In genomic region chr5:176765687-176766086, GRCh38 we compare ENCODE assay signal across 36 cellular contexts. TPM values are rescaled to one million over a fixed set of nuclear protein-coding genes. Genes with fewer than 3 reads are reported as not detected.
"Had no signal": no experiment of that assay in that cellular context is flagged by ENCODE, and none has a peak within 500 bp of the region (broad histone marks: within the 10 kb centered on the region; RNA-seq: fewer than 3 reads in every experiment).

No MANE protein-coding gene starts in this region.

- H3K4me3 ChIP-seq: adrenal gland, ascending aorta, body of pancreas, breast epithelium, cardiac muscle cell had no signal

- H3K36me3 ChIP-seq: adrenal gland, ascending aorta, brain microvascular endothelial cell, breast epithelium, cardiac muscle cell had no signal

- ATAC-seq: activated naive CD4-positive, alpha-beta T cell treated with anti-CD3 and anti-CD28 coated beads, Interleukin-2, amount 50 U/mL, for 72 hours; activated naive CD8-positive, alpha-beta T cell treated with anti-CD3 and anti-CD28 coated beads, Interleukin-2, amount 50 U/mL, for 24 hours; activated T-cell treated with anti-CD3 and anti-CD28 coated beads, Interleukin-2, amount 50 U/mL, for 4 hours; activated T-cell treated with anti-CD3 and anti-CD28 coated beads, Interleukin-2, amount 50 U/mL, for 72 hours; activated T-helper 17 cell treated with anti-CD3 and anti-CD28 coated beads, Interleukin-2, amount 50 U/mL, for 72 hours; body of pancreas had no signal

- H3K9me3 ChIP-seq: adrenal gland, body of pancreas had no signal

- H3K27me3 ChIP-seq: adrenal gland, ascending aorta, body of pancreas, cardiac muscle cell had no signal

- DNase-seq: activated effector memory CD4-positive, alpha-beta T cell treated with anti-CD3 and anti-CD28 coated beads, Interleukin-2, amount 50 U/mL, for 16 hours; activated effector memory CD4-positive, alpha-beta T cell treated with Interleukin-2 at 50 U/mL for 16 hours; activated gamma-delta T cell; activated gamma-delta T cell treated with Interleukin-2 at 50 U/mL for 16 hours; activated naive CD4-positive, alpha-beta T cell; activated naive CD4-positive, alpha-beta T cell treated with anti-CD3 and anti-CD28 coated beads for 36 hours; activated naive CD4-positive, alpha-beta T cell treated with anti-CD3 and anti-CD28 coated beads, Interleukin-2, amount 10 ng/mL, durations not matched to agents 7 days and 5 days; activated naive CD4-positive, alpha-beta T cell treated with anti-CD3 and anti-CD28 coated beads, Interleukin-2, amount 50 U/mL, for 16 hours; activated naive CD4-positive, alpha-beta T cell treated with Interleukin-2 at 50 U/mL for 16 hours; activated naive CD8-positive, alpha-beta T cell treated with anti-CD3 and anti-CD28 coated beads for 36 hours; activated naive CD8-positive, alpha-beta T cell treated with anti-CD3 and anti-CD28 coated beads, Interleukin-2, amount 10 ng/mL, durations not matched to agents 7 days and 5 days; activated naive CD8-positive, alpha-beta T cell treated with anti-CD3 and anti-CD28 coated beads, Interleukin-2, amount 50 U/mL, for 24 hours; activated T-cell treated with anti-CD3 and anti-CD28 coated beads, Interleukin-2, amount 50 U/mL, for 1 hour; activated T-cell treated with anti-CD3 and anti-CD28 coated beads, Interleukin-2, amount 50 U/mL, for 24 hours; activated T-cell treated with anti-CD3 and anti-CD28 coated beads, Interleukin-2, amount 50 U/mL, for 4 hours; activated T-cell treated with anti-CD3 and anti-CD28 coated beads, Interleukin-2, amount 50 U/mL, for 48 hours; activated T-cell treated with anti-CD3 and anti-CD28 coated beads, Interleukin-2, amount 50 U/mL, for 72 hours; amniotic stem cell; amygdala; anterior cingulate cortex; aorta; body of pancreas; brain microvascular endothelial cell; caudate nucleus; central memory CD4-positive, alpha-beta T cell; cerebellar nuclear complex had no signal

- H3K27ac ChIP-seq: adrenal gland, ascending aorta, body of pancreas, brain microvascular endothelial cell, breast epithelium, cardiac muscle cell had no signal

- H3K4me1 ChIP-seq: adrenal gland, ascending aorta, body of pancreas, breast epithelium had no signal

- FAIRE-seq: astrocyte, bronchial epithelial cell had no signal

RNA-seq across cellular contexts. Expression of gene UNC5A, which starts 44.7 kb away (rescaled TPM):
- total RNA-seq: activated naive CD4-positive, alpha-beta T cell treated with anti-CD3 and anti-CD28 coated beads for 36 hours; activated naive CD8-positive, alpha-beta T cell treated with anti-CD3 and anti-CD28 coated beads for 36 hours; activated naive CD8-positive, alpha-beta T cell treated with anti-CD3 and anti-CD28 coated beads, Interleukin-2, amount 10 ng/mL, durations not matched to agents 7 days and 5 days; activated T-cell treated with anti-CD3 and anti-CD28 coated beads, Interleukin-2, amount 50 U/mL, for 4 hours; activated T-helper 1 cell treated with anti-CD3 and anti-CD28 coated beads, Interleukin-12 subunit alpha, Interleukin-12 subunit beta, Interleukin-2, Interleukin-4 antibody, amounts not matched to agents 30 ng/mL and 10 ng/mL and 1 ng/mL, durations not matched to agents 14 hours and 24 hours and 36 hours; activated T-helper 17 cell treated with anti-CD3 and anti-CD28 coated beads, Interleukin-2, amount 50 U/mL, for 72 hours; activated T-helper 2 cell treated with anti-CD3 and anti-CD28 coated beads, Interferon-gamma antibody, Interleukin-2, Interleukin-4, amounts not matched to agents 10 μg/mL and 5 μg/mL and 100 μg/mL, durations not matched to agents 14 hours and 24 hours and 36 hours; aorta; ascending aorta; bronchial epithelial cell had no signal
- polyA plus RNA-seq: aorta had no signal
